21 cellular contexts compared by ENCODE assay signal in the genomic region with DNA sequence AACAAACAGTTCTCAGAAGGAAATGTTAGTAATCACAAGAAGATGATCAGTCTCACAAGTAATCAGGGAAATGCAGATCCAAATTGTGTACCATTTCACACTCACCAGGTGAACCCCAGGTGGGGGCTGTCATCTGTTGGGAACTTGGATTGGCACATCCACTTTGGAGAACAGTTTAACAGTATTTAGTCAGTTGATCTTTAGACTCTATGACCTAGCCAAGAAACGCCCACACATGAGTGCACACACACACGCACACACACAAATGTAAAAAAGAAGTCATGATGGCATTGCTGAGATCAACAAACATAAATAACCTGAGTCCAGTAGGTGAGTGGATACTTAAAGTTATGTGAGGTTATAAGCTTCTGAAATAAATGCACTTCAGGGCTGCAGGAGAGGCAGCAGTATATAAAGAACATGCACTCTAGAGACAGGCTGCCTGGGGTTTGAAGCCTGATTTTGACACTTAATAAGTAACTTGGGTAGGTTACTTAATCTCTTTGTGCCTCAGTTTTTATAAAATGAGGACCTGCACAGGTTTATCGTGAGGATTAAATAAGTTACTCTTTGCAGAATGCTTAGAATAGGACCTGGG. TPM values are rescaled to one million over a fixed set of nuclear protein-coding genes. Genes with fewer than 3 reads are reported as not detected.
A peak's percentile ranks its signal among the peaks of the same experiment; 100 is the strongest.
DNase-seq lines count a peak whose midpoint lies in the region; ATAC-seq, FAIRE-seq and TF ChIP-seq lines count a peak whose summit lies in the region.
"Had no signal": no experiment of that assay in that cellular context is flagged by ENCODE, and none has a peak within 500 bp of the region (broad histone marks: within the 10 kb centered on the region; RNA-seq: fewer than 3 reads in every experiment).

No MANE protein-coding gene starts in this region.

- H3K4me3 ChIP-seq in K562 (no peak overlapping the region), hepatocyte (no peak overlapping the region), lower lobe of right lung (no peak overlapping the region), small intestine (ENCODE audit: low read depth in 1 of 2, low read length in 2 of 2) (no peak overlapping the region)
- H3K4me3 ChIP-seq: BLaER1 treated with 17β-estradiol and CSF1 and Interleukin-3, amounts not matched to agents 10 nM and 100 nM; GM23338 had no signal

- no peak for TF ChIP-seq RAD21 in K562 (CRISPR knock-in tag; conservative IDR thresholded peaks at IDR 0.05 in 1 of 2, IDR thresholded peaks at IDR 0.05 in 1 of 2)

- H3K79me2 ChIP-seq in K562 (ENCODE audit: control insufficient read depth, insufficient read depth, low read length) (peaks cover 7% of the 10 kb centered on the region; the same call in 1 of the 3 replicates), hepatocyte (peaks cover 98% of the 10 kb centered on the region)

- intact Hi-C loops in K562 (cut with micrococcal nuclease): no loop called here
- intact Hi-C loops in lower lobe of right lung (cut with DNase I): no loop called here

- no peaks in the 10 kb centered on the region for H3K9me2 ChIP-seq in hepatocyte (replicated peaks; ENCODE audit: insufficient read depth)

- 28% methylated on average over 3 of the region's 3 CpGs for WGBS in K562 (ENCODE audit: insufficient coverage, low coverage, missing lambda C conversion rate)
- WGBS in hepatocyte (ENCODE audit: low lambda C conversion rate, missing lambda C conversion rate): 78% methylated on average over 3 of the region's 3 CpGs
- 23 to 62% (median 25%) methylated on average over 3 of the region's 3 CpGs for WGBS in small intestine, 3 donors

- in situ Hi-C loops in K562 (cut with MboI): loop anchor here (10.0 kb wide), 1 partner anchor 337 kb away; a partner anchor contains a TSS

- no TSS peak for BruUV-seq in K562 (replicated peaks; lab: Mats Ljungman, UMichigan)

- H3K9me1 ChIP-seq in K562 (ENCODE audit: control insufficient read depth, insufficient read depth, low read length): no peaks in the 10 kb centered on the region

- peak; percentile 46 for FAIRE-seq in K562 (lab: Jason Lieb, UNC)
- FAIRE-seq in small intestine (lab: Jason Lieb, UNC): no peak
- FAIRE-seq: D721Med had no signal

- H3K9ac ChIP-seq in K562 (ENCODE audit: insufficient read depth in 1 of 2, low read depth in 2 of 2, low read length in 2 of 2): no peak overlapping the region
- H3K9ac ChIP-seq: BLaER1 treated with 17β-estradiol and CSF1 and Interleukin-3, amounts not matched to agents 10 nM and 100 nM had no signal

- ATAC-seq in K562: no peak
- ATAC-seq in lower lobe of right lung: peak; percentile 26 to 35
- ATAC-seq in GM21619 (IDR thresholded peaks at IDR 0.05; ENCODE audit: unreplicated experiment): no peak
- ATAC-seq: CD8-positive, alpha-beta T cell; GM23338; SK-N-SH treated with all-trans-retinoic acid at 6 μM for 48 hours had no signal

- H3K4me2 ChIP-seq in K562 (ENCODE audit: insufficient read depth, low read length) (no peak overlapping the region), hepatocyte (no peak overlapping the region)
- H3K4me2 ChIP-seq: GM23338 had no signal

- H4K20me1 ChIP-seq in K562 (replicated peaks; ENCODE audit: control insufficient read depth, insufficient read depth, low read length): peaks cover 15% of the 10 kb centered on the region
- H4K20me1 ChIP-seq in hepatocyte (ENCODE audit: insufficient read depth, poor library complexity, severe bottlenecking): peaks cover 28% of the 10 kb centered on the region

- no peak for DNase-seq in K562 (ENCODE audit: extremely low read depth in 1 of 4, low spot score in 3 of 4)
- DNase-seq in hepatocyte (ENCODE audit: low spot score): no peak
- no peak for DNase-seq in lower lobe of right lung
- DNase-seq in small intestine: peak; percentile 64
- no peak for DNase-seq in EL
- DNase-seq in DMS 273 treated with DMSO at 0.1 percent for 48 hours (lab: John Stamatoyannopoulos, UW): no peak
- DNase-seq: CD8-positive, alpha-beta T cell; DMS79; KG1; NCI-H1105 treated with DMSO at 0.1 percent for 48 hours; NCI-H1694; NCI-H2081 treated with DMSO at 0.1 percent for 48 hours; NCI-H524; NCI-H82; SIG-M5 had no signal

- no peak overlapping the region for H2AFZ ChIP-seq in K562 (ENCODE audit: low read depth, low read length)
- H2AFZ ChIP-seq in hepatocyte: no peak overlapping the region
- H2AFZ ChIP-seq: GM23338 had no signal

- TF ChIP-seq CTCF in K562 (IDR thresholded peaks at IDR 0.05 in 2 of 3, conservative IDR thresholded peaks at IDR 0.05 in 1 of 3; ENCODE audit: insufficient read depth in 2 of 3, low read depth in 1 of 3, low read length in 3 of 3): no peak
- no peak for TF ChIP-seq CTCF in hepatocyte (IDR thresholded peaks at IDR 0.05; ENCODE audit: poor library complexity)
- no peak for TF ChIP-seq CTCF in lower lobe of right lung (IDR thresholded peaks at IDR 0.05)

- no peak overlapping the region for H3K27ac ChIP-seq in K562 (ENCODE audit: extremely low read depth, low read depth, low read length)
- peak overlapping the region; percentile 18 for H3K27ac ChIP-seq in hepatocyte
- no peak overlapping the region for H3K27ac ChIP-seq in lower lobe of right lung
- H3K27ac ChIP-seq in small intestine (ENCODE audit: low read depth in 1 of 2, low read length in 1 of 2): no peak overlapping the region
- H3K27ac ChIP-seq: BLaER1 treated with 17β-estradiol and CSF1 and Interleukin-3, amounts not matched to agents 10 nM and 100 nM; RWPE1 had no signal

- H3K36me3 ChIP-seq in K562 (ENCODE audit: control insufficient read depth, insufficient read depth, low read length) (no peaks in the 10 kb centered on the region), hepatocyte (replicated peaks; ENCODE audit: insufficient read depth, low read depth) (no peaks in the 10 kb centered on the region), lower lobe of right lung (no peaks in the 10 kb centered on the region), small intestine (ENCODE audit: control insufficient read depth in 2 of 2, insufficient read depth in 2 of 2, low read length in 2 of 2) (no peaks in the 10 kb centered on the region)

- H3K4me1 ChIP-seq in K562 (replicated peaks in 1 of 2; ENCODE audit: control insufficient read depth in 2 of 2, insufficient read depth in 2 of 2, low read length in 2 of 2): peaks cover 0 to 3% of the 10 kb centered on the region in 2 experiments; a peak in 1 of 5 replicates
- no peaks in the 10 kb centered on the region for H3K4me1 ChIP-seq in hepatocyte (ENCODE audit: insufficient read depth)
- peaks cover 22% of the 10 kb centered on the region for H3K4me1 ChIP-seq in lower lobe of right lung
- H3K4me1 ChIP-seq in small intestine (ENCODE audit: control insufficient read depth in 2 of 2, insufficient read depth in 1 of 2, low read depth in 1 of 2, low read length in 1 of 2): peaks cover 0 to 2% of the 10 kb centered on the region in 2 donors

- H3K27me3 ChIP-seq in K562 (ENCODE audit: control insufficient read depth in 2 of 2, insufficient read depth in 2 of 2, low read length in 2 of 2): no peaks in the 10 kb centered on the region
- no peaks in the 10 kb centered on the region for H3K27me3 ChIP-seq in hepatocyte
- no peaks in the 10 kb centered on the region for H3K27me3 ChIP-seq in lower lobe of right lung (ENCODE audit: low read depth)
- no peaks in the 10 kb centered on the region for H3K27me3 ChIP-seq in small intestine (ENCODE audit: control insufficient read depth in 2 of 2, insufficient read depth in 2 of 2, low read length in 2 of 2)
- H3K27me3 ChIP-seq: BLaER1 treated with 17β-estradiol and CSF1 and Interleukin-3, amounts not matched to agents 10 nM and 100 nM had no signal

- TF ChIP-seq POLR2A in K562 (conservative IDR thresholded peaks at IDR 0.05): no peak

- POLR2A ChIA-PET in K562 (lab: Yijun Ruan, JAX): no interaction called here

- no peak for TF ChIP-seq EP300 in K562 (IDR thresholded peaks at IDR 0.05; ENCODE audit: low read length)

- H3K9me3 ChIP-seq in K562 (replicated peaks; ENCODE audit: control insufficient read depth, insufficient read depth, low read depth, low read length): no peaks in the 10 kb centered on the region
- no peaks in the 10 kb centered on the region for H3K9me3 ChIP-seq in hepatocyte (ENCODE audit: low read depth)
- H3K9me3 ChIP-seq in lower lobe of right lung: peaks cover 4% of the 10 kb centered on the region
- H3K9me3 ChIP-seq in small intestine (ENCODE audit: control insufficient read depth, low read depth): no peaks in the 10 kb centered on the region

- CTCF ChIA-PET in K562 (lab: Yijun Ruan, JAX; ENCODE audit: low intra/inter-chr PET ratio): no interaction called here

RNA-seq across cellular contexts. Expression of a gene that starts 17.7 kb away (rescaled TPM):
- 35.2 and 42.4 TPM in 2 replicates for total RNA-seq in K562 (2011; cell fraction: chromatin; rRNA removed; ENCODE audit: low replicate concordance)
- total RNA-seq in K562 (2011; cell fraction: nucleolus; rRNA removed): 25.3 and 32.5 TPM in 2 replicates
- total RNA-seq in K562 (2011; cell fraction: nucleoplasm; rRNA removed): 37.7 and 52.2 TPM in 2 replicates
- total RNA-seq in K562 (2014; rRNA removed) (10.8 and 11.8 TPM in 2 replicates), K562 (2014; rRNA removed; fragmentation: Illumina TruSeq; extraction: Trizol) (13.9 and 15.0 TPM in 2 replicates), K562 (2015; rRNA removed; fragmentation: Illumina TruSeq; extraction: Trizol) (7.4 and 7.7 TPM in 2 replicates), K562 (2021) (20.5 and 23.7 TPM in 2 replicates), hepatocyte (13.1 and 15.4 TPM in 2 replicates), lower lobe of right lung (8.2 TPM)
- polyA plus RNA-seq in K562 (2011; rRNA removed) (7.1 and 8.8 TPM in 2 replicates), K562 (2014; fragmentation: Illumina TruSeq; extraction: Trizol) (5.9 and 6.2 TPM in 2 replicates), K562 (2014; fragmentation: Nextera tagmentation; extraction: Ambion mirVana) (1 to 10 TPM; 1.8 to 2.6 TPM), K562 (2014; rRNA removed) (5.5 and 5.8 TPM in 2 replicates), hepatocyte (9.0 and 10.0 TPM in 2 replicates), small intestine (1 to 10 TPM in 1 of 3 donors, under 1 TPM in 2; 0.22 to 1.5 (median 0.81) TPM)
- polyA plus RNA-seq in K562 (2011; cell fraction: cytosol; rRNA removed): 6.7 TPM in 2 replicates
- polyA plus RNA-seq in K562 (2011; cell fraction: nucleus; rRNA removed): 11.9 and 12.2 TPM in 2 replicates
- polyA plus RNA-seq in K562 (2012): 4.2 and 7.7 TPM in 2 replicates
- 31.8 and 35.4 TPM in 2 replicates for polyA minus RNA-seq in K562 (2011; rRNA and poly(A)+ RNA removed)
- polyA minus RNA-seq in K562 (2011; cell fraction: cytosol; rRNA and poly(A)+ RNA removed): 23.3 and 29.4 TPM in 2 replicates
- polyA minus RNA-seq in K562 (2011; cell fraction: nucleus; rRNA and poly(A)+ RNA removed): 13.9 and 18.7 TPM in 2 replicates

RNA-seq across cellular contexts. Expression of a gene that starts 24.8 kb away (rescaled TPM):
- total RNA-seq in K562 (2011; cell fraction: chromatin; rRNA removed; ENCODE audit: low replicate concordance): 28.1 and 64.0 TPM in 2 replicates
- total RNA-seq in K562 (2011; cell fraction: nucleolus; rRNA removed): 10.8 and 13.6 TPM in 2 replicates
- total RNA-seq in K562 (2011; cell fraction: nucleoplasm; rRNA removed): 32.4 and 55.4 TPM in 2 replicates
- total RNA-seq in K562 (2014; rRNA removed) (9.9 and 10.8 TPM in 2 replicates), K562 (2014; rRNA removed; fragmentation: Illumina TruSeq; extraction: Trizol) (16.3 and 18.1 TPM in 2 replicates), K562 (2015; rRNA removed; fragmentation: Illumina TruSeq; extraction: Trizol) (13.6 and 15.7 TPM in 2 replicates), K562 (2021) (14.4 and 14.5 TPM in 2 replicates), hepatocyte (7.5 and 10.6 TPM in 2 replicates), lower lobe of right lung (12.3 TPM)
- polyA plus RNA-seq in K562 (2011; rRNA removed) (12.0 and 16.9 TPM in 2 replicates), K562 (2014; fragmentation: Illumina TruSeq; extraction: Trizol) (13.4 and 13.9 TPM in 2 replicates), K562 (2014; fragmentation: Nextera tagmentation; extraction: Ambion mirVana) (10 to 100 TPM; 13.1 to 21.7 TPM), K562 (2014; rRNA removed) (12.9 and 14.8 TPM in 2 replicates), hepatocyte (6.3 and 6.9 TPM in 2 replicates), small intestine (1 to 10 TPM; 1.3 to 4.5 (median 3.0) TPM)
- 4.1 and 8.2 TPM in 2 replicates for polyA plus RNA-seq in K562 (2011; cell fraction: cytosol; rRNA removed)
- polyA plus RNA-seq in K562 (2011; cell fraction: nucleus; rRNA removed): 16.3 and 16.8 TPM in 2 replicates
- 10.1 and 10.2 TPM in 2 replicates for polyA plus RNA-seq in K562 (2012)
- polyA minus RNA-seq in K562 (2011; rRNA and poly(A)+ RNA removed): 12.5 and 13.5 TPM in 2 replicates
- polyA minus RNA-seq in K562 (2011; cell fraction: cytosol; rRNA and poly(A)+ RNA removed): 3.7 and 5.8 TPM in 2 replicates
- 8.1 and 12.7 TPM in 2 replicates for polyA minus RNA-seq in K562 (2011; cell fraction: nucleus; rRNA and poly(A)+ RNA removed)

Comparison
In these comparisons a context has a peak if more than half of its experiments do, and no peak if none do; other contexts are left out.
1. ATAC-seq: peak in lower lobe of right lung (2 of 2); none in K562 (single experiment) and GM21619 (single experiment).